8 cellular contexts compared by ENCODE assay signal in the genomic region with DNA sequence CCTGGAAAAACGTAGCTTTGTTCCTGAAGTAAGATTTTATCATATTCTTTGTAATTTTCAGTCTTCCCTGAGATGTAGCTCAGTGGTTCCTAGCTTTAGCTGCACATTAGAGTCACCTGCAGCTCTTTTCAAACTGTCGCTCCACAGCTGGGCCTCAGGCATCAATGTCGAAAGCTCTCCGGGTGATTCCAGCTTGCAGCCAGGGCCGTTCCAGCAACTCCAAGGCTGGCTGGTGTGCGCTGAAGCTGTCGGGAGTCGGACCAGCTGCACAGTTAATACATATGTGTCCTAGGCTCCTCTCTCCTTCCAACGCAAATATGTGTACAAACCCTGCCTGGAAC. TPM values are rescaled to one million over a fixed set of nuclear protein-coding genes. Genes with fewer than 3 reads are reported as not detected.
DNase-seq lines count a peak whose midpoint lies in the region; TF ChIP-seq lines count a peak whose summit lies in the region.

No MANE protein-coding gene starts in this region.

- in situ Hi-C loops in HAP-1 (cut with MboI; ENCODE audit: low sequenced_read_pairs), result no loop called here

- no peaks in the 10 kb centered on the region for H4K20me1 ChIP-seq in SK-N-SH (ENCODE audit: insufficient read depth)

- intact Hi-C loops in Caco-2 (cut with micrococcal nuclease; ENCODE audit: unreplicated experiment), result loop anchor here (1.0 to 2.0 kb wide), 3 partner anchors 42 to 88 kb away; a partner anchor contains a TSS

- DNase-seq in Caco-2 (no peak), HAP-1 (ENCODE audit: low spot score in 2 of 2) (no peak), SK-N-SH (no peak), fibroblast of villous mesenchyme (ENCODE audit: low read depth) (no peak), NCI-H748 treated with DMSO at 0.1 percent for 48 hours (lab: John Stamatoyannopoulos, UW) (no peak), SW 1271 (lab: John Stamatoyannopoulos, UW) (no peak), putamen (ENCODE audit: low spot score) (no peak)

- no peaks in the 10 kb centered on the region for H3K27me3 Mint-ChIP-seq in Caco-2 (ENCODE audit: insufficient read depth, unreplicated experiment)

- CTCF ChIA-PET in Caco-2 (lab: Charles Lee), result interaction anchor here (0.6 to 1.2 kb wide), 3 partner anchors 44 to 89 kb away, joined by 3 to 7 read pairs (median 3); a partner anchor contains a TSS
- CTCF ChIA-PET in SK-N-SH (lab: Yijun Ruan, JAX), result interaction anchor here (1.2 to 2.8 kb wide), 2 partner anchors 44 to 88 kb away, joined by 4 to 11 read pairs; a partner anchor contains a TSS

- peaks cover 32% of the 10 kb centered on the region for H3K79me2 ChIP-seq in SK-N-SH (ENCODE audit: insufficient read depth)

- H3K9me3 Mint-ChIP-seq in Caco-2 (ENCODE audit: unreplicated experiment), result no peaks in the 10 kb centered on the region

- H3K4me1 ChIP-seq in Caco-2 (0 out of 2 replicates have a peak, but pooled peaks cover 3% of the 10 kb centered on the region), HAP-1 (peaks cover 12% of the 10 kb centered on the region), SK-N-SH (ENCODE audit: control insufficient read depth in 1 of 2, insufficient read depth in 2 of 2, low read depth in 1 of 2, low read length in 1 of 2) (peaks cover 0 to 15% of the 10 kb centered on the region in 2 experiments; a peak in 2 of 4 replicates)

- peak overlapping the region; percentile 95 for H3K4me3 Mint-ChIP-seq in Caco-2 (ENCODE audit: unreplicated experiment)

- H3K36me3 Mint-ChIP-seq in Caco-2 (ENCODE audit: insufficient read depth, unreplicated experiment), result peaks cover 10% of the 10 kb centered on the region

- peak overlapping the region; percentile 88 for H2AFZ ChIP-seq in SK-N-SH (ENCODE audit: low read depth)

- peak overlapping the region; percentile 79 for H3K9ac ChIP-seq in SK-N-SH

- H3K27ac ChIP-seq in SK-N-SH (ENCODE audit: low read depth in 2 of 2, low read length in 1 of 2) (peak overlapping the region; percentile 85 to 96), skin epidermis (peak overlapping the region; percentile 84 to 99 (median 92))

- no peaks in the 10 kb centered on the region for H3K36me3 ChIP-seq in Caco-2 (ENCODE audit: control insufficient read depth, insufficient read depth, low read length)
- H3K36me3 ChIP-seq in HAP-1 (replicated peaks), result no peaks in the 10 kb centered on the region
- H3K36me3 ChIP-seq in SK-N-SH (replicated peaks in 1 of 2; ENCODE audit: control insufficient read depth in 1 of 2, insufficient read depth in 2 of 2, low read length in 1 of 2), result peaks cover 0 to 4% of the 10 kb centered on the region in 2 experiments

- H3K4me3 ChIP-seq in Caco-2 (ENCODE audit: low read depth, low read length), result peak overlapping the region; percentile 89
- H3K4me3 ChIP-seq in HAP-1, result peak overlapping the region; percentile 86
- H3K4me3 ChIP-seq in SK-N-SH (ENCODE audit: low read depth in 2 of 2, low read length in 1 of 2), result peak overlapping the region; percentile 88 to 89
- peak overlapping the region; percentile 98 for H3K4me3 ChIP-seq in fibroblast of villous mesenchyme (ENCODE audit: low read depth, low read length)
- peak overlapping the region; percentile 60 to 89 (median 79) for H3K4me3 ChIP-seq in skin epidermis

- peak overlapping the region; percentile 95 for H3K4me2 ChIP-seq in SK-N-SH

- TSS peak; percentile 89 for BruUV-seq in Caco-2 (replicated peaks; lab: Mats Ljungman, UMichigan)

- H3F3A ChIP-seq in SK-N-SH (replicated peaks; ENCODE audit: insufficient read depth), result peaks cover 11% of the 10 kb centered on the region

- TF ChIP-seq CTCF in Caco-2 (IDR thresholded peaks at IDR 0.05; ENCODE audit: insufficient read depth in 1 of 2, low read depth in 1 of 2, low read length in 1 of 2, severe bottlenecking in 1 of 2, unreplicated experiment in 1 of 2), result no peak
- TF ChIP-seq CTCF in SK-N-SH (IDR thresholded peaks at IDR 0.05), result no peak
- TF ChIP-seq CTCF in fibroblast of villous mesenchyme (IDR thresholded peaks at IDR 0.05; ENCODE audit: insufficient read depth, low read depth, low read length), result no peak

- H3K9me3 ChIP-seq in Caco-2 (0 out of 2 replicates have a peak, but pooled peaks cover 5% of the 10 kb centered on the region), HAP-1 (no peaks in the 10 kb centered on the region), SK-N-SH (no peaks in the 10 kb centered on the region)

- POLR2A ChIA-PET in Caco-2 (lab: Charles Lee), result interaction anchor here (1.0 kb wide), 1 partner anchor 43 kb away, joined by 4 read pairs; no protein-coding TSS in a partner anchor
- POLR2A ChIA-PET in SK-N-SH (lab: Yijun Ruan, JAX), result interaction anchor here (1.1 to 2.5 kb wide), 3 partner anchors 42 to 237 kb away, joined by 3 to 23 read pairs (median 3); a partner anchor contains a TSS

- peak overlapping the region; percentile 97 for H3K27ac Mint-ChIP-seq in Caco-2 (ENCODE audit: unreplicated experiment)

- TF ChIP-seq RAD21 in SK-N-SH (IDR thresholded peaks at IDR 0.05; ENCODE audit: low read length), result no peak

- TF ChIP-seq EP300 in SK-N-SH (IDR thresholded peaks at IDR 0.05; ENCODE audit: borderline replicate concordance in 1 of 2, low read depth in 1 of 2, low read length in 1 of 2), result no peak

- peaks cover 7% of the 10 kb centered on the region for H3K4me1 Mint-ChIP-seq in Caco-2 (ENCODE audit: low read depth, unreplicated experiment)

- no peaks in the 10 kb centered on the region for H3K9me2 ChIP-seq in SK-N-SH

- no peaks in the 10 kb centered on the region for H3K27me3 ChIP-seq in Caco-2 (replicated peaks; ENCODE audit: control insufficient read depth, insufficient read depth, low read length)
- H3K27me3 ChIP-seq in HAP-1 (ENCODE audit: low read depth), result no peaks in the 10 kb centered on the region
- no peaks in the 10 kb centered on the region for H3K27me3 ChIP-seq in SK-N-SH (ENCODE audit: insufficient read depth)

- WGBS in SK-N-SH (ENCODE audit: low lambda C conversion rate), result 2% methylated on average over 9 of the region's 9 CpGs

TF ChIP-seq in SK-N-SH, 30 proteins besides CTCF, POLR2A, EP300 and RAD21:
- TF ChIP-seq CHD2 (IDR thresholded peaks at IDR 0.05; ENCODE audit: low read length, partially characterized antibody), result no peak
- TF ChIP-seq NRF1 (IDR thresholded peaks at IDR 0.05; ENCODE audit: low read depth, low read length), result no peak
- TF ChIP-seq, protein P1, sequence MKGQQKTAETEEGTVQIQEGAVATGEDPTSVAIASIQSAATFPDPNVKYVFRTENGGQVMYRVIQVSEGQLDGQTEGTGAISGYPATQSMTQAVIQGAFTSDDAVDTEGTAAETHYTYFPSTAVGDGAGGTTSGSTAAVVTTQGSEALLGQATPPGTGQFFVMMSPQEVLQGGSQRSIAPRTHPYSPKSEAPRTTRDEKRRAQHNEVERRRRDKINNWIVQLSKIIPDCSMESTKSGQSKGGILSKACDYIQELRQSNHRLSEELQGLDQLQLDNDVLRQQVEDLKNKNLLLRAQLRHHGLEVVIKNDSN (IDR thresholded peaks at IDR 0.05; ENCODE audit: borderline replicate concordance, low read depth), result no peak
- no peak for TF ChIP-seq MXI1 (IDR thresholded peaks at IDR 0.05; ENCODE audit: low read depth, low read length)
- TF ChIP-seq YY1 (IDR thresholded peaks at IDR 0.05; ENCODE audit: low read depth), result no peak
- TF ChIP-seq JUND (IDR thresholded peaks at IDR 0.05), result no peak

RNA-seq across cellular contexts. Expression of a gene that starts 0.6 kb away (rescaled TPM):
- 3.8 and 4.2 TPM in 2 replicates for total RNA-seq in Caco-2 (2022)
- polyA plus RNA-seq in SK-N-SH (2012; rRNA removed), result 1.6 and 2.3 TPM in 2 replicates
- polyA plus RNA-seq in SK-N-SH (2012; cell fraction: cytosol; rRNA removed), result 1.6 and 2.0 TPM in 2 replicates
- 2.2 and 2.7 TPM in 2 replicates for polyA plus RNA-seq in SK-N-SH (2012; cell fraction: nucleus; rRNA removed)
- total RNA-seq in fibroblast of villous mesenchyme, result 6.1 and 7.8 TPM in 2 replicates

RNA-seq across cellular contexts. Expression of a gene that starts 5.4 kb away (rescaled TPM):
- 20.0 and 21.9 TPM in 2 replicates for total RNA-seq in Caco-2 (2022)
- 9.0 and 12.5 TPM in 2 replicates for polyA plus RNA-seq in SK-N-SH (2012; rRNA removed)
- 7.3 and 7.8 TPM in 2 replicates for polyA plus RNA-seq in SK-N-SH (2012; cell fraction: cytosol; rRNA removed)
- 24.3 and 31.8 TPM in 2 replicates for polyA plus RNA-seq in SK-N-SH (2012; cell fraction: nucleus; rRNA removed)
- 10.8 and 12.6 TPM in 2 replicates for total RNA-seq in fibroblast of villous mesenchyme

RNA-seq across cellular contexts. Expression of a gene that starts 42.3 kb away (rescaled TPM):
- total RNA-seq in Caco-2 (2022), result 3.4 and 3.5 TPM in 2 replicates
- polyA plus RNA-seq in SK-N-SH (2012; rRNA removed), result 1.4 TPM in 2 replicates
- polyA plus RNA-seq in SK-N-SH (2012; cell fraction: cytosol; rRNA removed), result 0.75 and 0.76 TPM in 2 replicates
- polyA plus RNA-seq in SK-N-SH (2012; cell fraction: nucleus; rRNA removed), result 0.91 and 1.00 TPM in 2 replicates
- 4.2 and 5.6 TPM in 2 replicates for total RNA-seq in fibroblast of villous mesenchyme

RNA-seq across cellular contexts. Expression of a gene that starts 43.4 kb away (rescaled TPM):
- total RNA-seq in Caco-2 (2022), result 80.5 and 90.0 TPM in 2 replicates
- polyA plus RNA-seq in SK-N-SH (2012; rRNA removed), result 32.8 and 40.4 TPM in 2 replicates
- 32.3 and 33.4 TPM in 2 replicates for polyA plus RNA-seq in SK-N-SH (2012; cell fraction: cytosol; rRNA removed)
- 73.1 and 78.0 TPM in 2 replicates for polyA plus RNA-seq in SK-N-SH (2012; cell fraction: nucleus; rRNA removed)
- total RNA-seq in fibroblast of villous mesenchyme, result 30.0 and 32.0 TPM in 2 replicates
